In the genomic region with DNA sequence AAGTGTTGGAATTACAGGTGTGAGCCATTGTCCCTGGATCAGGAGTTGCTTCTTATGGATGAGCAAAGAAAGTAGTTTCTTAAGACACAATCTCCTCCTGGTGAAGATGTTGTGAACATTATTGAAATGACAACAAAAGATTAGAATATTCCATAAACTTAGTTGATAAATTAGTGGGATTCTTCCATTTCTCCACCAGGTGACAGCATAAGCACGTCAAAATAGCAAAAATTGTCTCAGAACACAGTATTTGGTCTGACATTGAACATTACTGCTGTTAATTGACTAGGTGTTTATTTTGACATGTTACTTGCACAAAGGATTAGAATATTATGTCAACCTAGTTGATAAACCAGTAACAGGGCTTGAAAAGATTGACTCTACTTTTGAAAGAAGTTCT, we compare ENCODE assay signal across 11 cellular contexts. TPM values are rescaled to one million over a fixed set of nuclear protein-coding genes. Genes with fewer than 3 reads are reported as not detected.
DNase-seq lines count a peak whose midpoint lies in the region; ATAC-seq, FAIRE-seq and TF ChIP-seq lines count a peak whose summit lies in the region.
"Had no signal": no experiment of that assay in that cellular context is flagged by ENCODE, and none has a peak within 500 bp of the region (broad histone marks: within the 10 kb centered on the region; RNA-seq: fewer than 3 reads in every experiment).

No MANE protein-coding gene starts in this region.

- ATAC-seq in pancreas (no peak), HG02571 (IDR thresholded peaks at IDR 0.05; ENCODE audit: unreplicated experiment) (no peak), HG02938 (IDR thresholded peaks at IDR 0.05; ENCODE audit: unreplicated experiment) (no peak)

- no peak overlapping the region for H3K4me3 Mint-ChIP-seq in chondrocyte (ENCODE audit: unreplicated experiment)

- peak; percentile 87 for FAIRE-seq in pancreas (lab: Jason Lieb, UNC)

- TF ChIP-seq CTCF in GM10248 (IDR thresholded peaks at IDR 0.05; ENCODE audit: control extremely low read depth, extremely low read depth, low read depth, missing control alignments) = peak; percentile 34
- peak; percentile 79 for TF ChIP-seq CTCF in chondrocyte (IDR thresholded peaks at IDR 0.05)
- TF ChIP-seq CTCF in pancreas (IDR thresholded peaks at IDR 0.05) = no peak

- no peak overlapping the region for H3K27ac ChIP-seq in pancreas
- H3K27ac ChIP-seq: HL-60 had no signal

- intact Hi-C loops in pancreas (cut with DNase I) = no loop called here

- peaks cover 2% of the 10 kb centered on the region for H3K9me3 Mint-ChIP-seq in chondrocyte (ENCODE audit: low read depth)

- no peaks in the 10 kb centered on the region for H3K9me3 ChIP-seq in pancreas

- no peaks in the 10 kb centered on the region for H3K36me3 Mint-ChIP-seq in chondrocyte (ENCODE audit: low read depth)

- H3K4me3 ChIP-seq in pancreas = no peak overlapping the region

- peaks cover 0 to 7% (median 0%) of the 10 kb centered on the region in 4 donors for H3K27me3 ChIP-seq in pancreas

- no peaks in the 10 kb centered on the region for H3K27me3 Mint-ChIP-seq in chondrocyte (ENCODE audit: low read depth)

- no peaks in the 10 kb centered on the region for H3K4me1 Mint-ChIP-seq in chondrocyte (ENCODE audit: low read depth)

- WGBS in pancreas, 2 donors = 29 to 40% methylated on average over 1 of the region's 1 CpG

- no peaks in the 10 kb centered on the region for H3K4me1 ChIP-seq in pancreas

- POLR2A ChIA-PET in GM10248 (lab: Yijun Ruan, JAX) = no interaction called here

- CTCF ChIA-PET in GM10248 (lab: Yijun Ruan, JAX) = interaction anchor here (0.9 to 1.1 kb wide), 5 partner anchors 8 to 188 kb away, joined by 3 to 8 read pairs (median 4); no protein-coding TSS in a partner anchor

- no peaks in the 10 kb centered on the region for H3K36me3 ChIP-seq in pancreas

- no peak for DNase-seq in GM10248 (ENCODE audit: extremely low spot score)
- DNase-seq in M059J (ENCODE audit: low read depth) = peak; percentile 36
- DNase-seq in chondrocyte (ENCODE audit: low spot score) = no peak
- no peak for DNase-seq in pancreas
- DNase-seq in GM19238 (ENCODE audit: insufficient read length, low spot score) = no peak
- DNase-seq in DMS153 treated with DMSO at 0.1 percent for 48 hours (lab: John Stamatoyannopoulos, UW; ENCODE audit: unreplicated experiment) = no peak
- DNase-seq: caudate nucleus, midbrain had no signal

- H3K27ac Mint-ChIP-seq in chondrocyte (ENCODE audit: unreplicated experiment) = no peak overlapping the region

RNA-seq across cellular contexts. Expression of a gene that starts 21.6 kb away (rescaled TPM):
- total RNA-seq in M059J (2014; rRNA removed; shearing (Covaris generic)) = not detected in 2 replicates
- total RNA-seq in chondrocyte (not detected in 3 replicates), pancreas (under 1 TPM in 5 of 6 donors, not detected in 1; 0.19 to 0.32 (median 0.24) TPM)
- under 1 TPM; 0.30 to 0.40 TPM for polyA plus RNA-seq in pancreas

Comparison
In these comparisons a context has a peak if more than half of its experiments do, and no peak if none do; other contexts are left out.
1. CTCF ChIP-seq: peak in GM10248 (single experiment) and chondrocyte (single experiment); none in pancreas (0 of 4).